In genomic region chr4:39157520-39157919, GRCh38 we compare ENCODE assay signal across 1 cellular context.
TF ChIP-seq lines count a peak whose summit lies in the region.

No MANE protein-coding gene starts in this region.

TF ChIP-seq in K562, 482 proteins besides CTCF, POLR2A, EP300 and RAD21 (continued from another document):
- TF ChIP-seq E2F6 (IDR thresholded peaks at IDR 0.05; ENCODE audit: borderline replicate concordance in 1 of 2, extremely low read depth in 1 of 2, insufficient read depth in 1 of 2, insufficient read length in 1 of 2, low read depth in 1 of 2, low read length in 1 of 2, poor library complexity in 1 of 2, severe bottlenecking in 1 of 2) = no peak
- no peak for TF ChIP-seq CBX8 (IDR thresholded peaks at IDR 0.05; ENCODE audit: borderline replicate concordance, extremely low read depth, low read depth, low read length, poor library complexity, severe bottlenecking)
- TF ChIP-seq PKNOX1 (IDR thresholded peaks at IDR 0.05) = peak; percentile 77
- no peak for TF ChIP-seq ATF7 (IDR thresholded peaks at IDR 0.05)
